In the genomic region with DNA sequence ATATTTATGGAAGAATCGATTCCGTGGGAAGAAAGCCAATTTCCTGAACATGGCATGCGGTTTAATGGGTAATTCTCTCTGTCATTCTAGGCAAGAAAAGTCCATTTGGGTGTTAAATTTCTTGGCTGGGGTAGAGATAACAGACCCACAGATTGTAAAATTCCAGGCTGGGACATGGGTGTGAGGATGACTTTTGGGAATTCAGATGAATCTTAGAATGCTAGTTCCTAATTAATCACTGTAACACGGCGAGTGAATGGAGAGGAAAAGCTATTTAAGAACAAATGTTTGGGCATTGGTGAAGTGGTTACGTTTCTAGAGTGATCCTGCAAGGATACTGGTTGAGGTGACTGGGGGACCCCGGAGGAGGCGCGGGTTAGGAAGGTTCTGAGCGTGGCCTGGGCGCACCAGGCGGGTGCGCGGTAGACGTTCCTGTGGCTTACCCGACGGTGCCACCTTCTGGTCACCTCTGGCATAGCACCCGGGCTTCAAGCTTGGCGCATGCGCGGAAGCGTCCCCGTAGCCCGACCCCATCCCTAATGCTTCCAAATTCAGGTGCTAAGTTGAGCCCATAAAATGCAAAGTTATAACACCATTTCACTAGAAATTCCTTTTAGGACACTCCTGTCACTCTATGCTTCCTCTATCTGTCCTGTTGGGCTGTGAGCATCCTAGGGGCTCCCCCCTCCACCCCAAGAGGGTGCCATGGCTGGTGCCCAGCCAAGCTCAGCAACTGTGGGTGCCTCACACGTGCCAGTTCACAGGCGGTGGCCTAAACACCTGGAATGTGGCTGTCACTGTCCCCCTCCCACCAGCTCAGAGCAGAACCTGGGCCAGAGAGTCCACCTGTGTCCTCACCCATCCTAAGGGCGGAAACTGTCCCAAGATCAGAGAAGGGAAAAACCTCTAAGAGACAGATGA, we compare ENCODE assay signal across 8 cellular contexts.
DNase-seq lines count a peak whose midpoint lies in the region; ATAC-seq and TF ChIP-seq lines count a peak whose summit lies in the region.

No MANE protein-coding gene starts in this region.

- H3K4me1 ChIP-seq in mammary epithelial cell (ENCODE audit: insufficient read depth, low read length), result no peaks in the 10 kb centered on the region

- H3K4me3 ChIP-seq in WI38 (ENCODE audit: low read depth, low read length), result no peak overlapping the region
- H3K4me3 ChIP-seq in mammary epithelial cell (replicated peaks in 1 of 3; ENCODE audit: insufficient read depth in 1 of 3, low read depth in 2 of 3, low read length in 3 of 3), result no peak overlapping the region

- no peaks in the 10 kb centered on the region for H3K9me3 ChIP-seq in mammary epithelial cell (replicated peaks; ENCODE audit: insufficient read depth, low read length)

- peak overlapping the region; percentile 40 for H2AFZ ChIP-seq in mammary epithelial cell (ENCODE audit: low read depth, low read length)

- DNase-seq in NCI-H510A treated with DMSO at 0.1 percent for 48 hours (lab: John Stamatoyannopoulos, UW) (peak; percentile 16), NCI-H510A (lab: John Stamatoyannopoulos, UW) (no peak), NCI-H128 (lab: John Stamatoyannopoulos, UW; ENCODE audit: unreplicated experiment) (peak; percentile 14), mammary epithelial cell (peak; percentile 40), kidney glomerular epithelial cell (lab: John Stamatoyannopoulos, UW) (peak; percentile 61)
- peak; percentile 91 to 93 for DNase-seq in stimulated activated CD4-positive, alpha-beta T cell treated with anti-CD3 and anti-CD28 coated beads, Interleukin-2, amount 100 ng/mL, for 24 hours

- no peaks in the 10 kb centered on the region for H3K27me3 ChIP-seq in mammary epithelial cell (ENCODE audit: insufficient read depth, low read length)

- dilution Hi-C loops in mammary epithelial cell (cut with HindIII; ENCODE audit: low sequenced_read_pairs), result loop anchor here (5.0 kb wide), 2 partner anchors 51 to 104 kb away; partner anchors contain the start of gene PTPRE

- no TSS peak for BruUV-seq in mammary epithelial cell (replicated peaks; lab: Mats Ljungman, UMichigan)

- CTCF ChIA-PET in mammary epithelial cell (lab: Charles Lee; ENCODE audit: low non-redundant PET), result interaction anchor here (0.6 to 1.2 kb wide), 2 partner anchors 104 to 583 kb away, joined by 4 read pairs; partner anchors contain the start of gene PTPRE

- TF ChIP-seq CTCF in WI38 (IDR thresholded peaks at IDR 0.05; ENCODE audit: low read depth, low read length) (peak; percentile 99), mammary epithelial cell (conservative IDR thresholded peaks at IDR 0.05 in 1 of 2, IDR thresholded peaks at IDR 0.05 in 1 of 2; ENCODE audit: extremely low read depth in 1 of 2, insufficient read depth in 1 of 2, low read depth in 1 of 2, low read length in 2 of 2) (peak; percentile 95 to 100)

- H3K9ac ChIP-seq in mammary epithelial cell (ENCODE audit: insufficient read depth, low read length), result no peak overlapping the region

- no peak overlapping the region for H3K27ac ChIP-seq in mammary epithelial cell (ENCODE audit: insufficient read depth, low read depth, low read length)

- H3K79me2 ChIP-seq in mammary epithelial cell (ENCODE audit: insufficient read depth, low read length), result no peaks in the 10 kb centered on the region

- intact Hi-C loops in mammary epithelial cell (cut with micrococcal nuclease), result loop anchor here (1.0 kb wide), 7 partner anchors 20 to 296 kb away; no protein-coding TSS in a partner anchor

- 18% methylated on average over 27 of the region's 27 CpGs for WGBS in mammary epithelial cell (ENCODE audit: low coverage, missing lambda C conversion rate)

- in situ Hi-C loops in mammary epithelial cell (cut with MboI; ENCODE audit: low sequenced_read_pairs in 2 of 2), result no loop called here

- ATAC-seq in HG02759 (IDR thresholded peaks at IDR 0.05; ENCODE audit: unreplicated experiment), result peak; percentile 94

- H4K20me1 ChIP-seq in mammary epithelial cell (ENCODE audit: insufficient read depth, low read length), result no peaks in the 10 kb centered on the region

- H3K4me2 ChIP-seq in mammary epithelial cell (ENCODE audit: insufficient read depth, low read depth, low read length), result no peak overlapping the region

- no peaks in the 10 kb centered on the region for H3K36me3 ChIP-seq in mammary epithelial cell (ENCODE audit: insufficient read depth, low read length)
